In genomic region chr9:96554326-96554725, GRCh38 we compare ENCODE assay signal across 1 cellular context.
TF ChIP-seq lines count a peak whose summit lies in the region.

No MANE protein-coding gene starts in this region.

TF ChIP-seq in IMR-90, 13 proteins besides CTCF, POLR2A, EP300 and RAD21 (continued from another document):
- no peak for TF ChIP-seq MAZ (IDR thresholded peaks at IDR 0.05; ENCODE audit: borderline replicate concordance, low read depth, low read length)
